ENCODE assay signal across 10 cellular contexts in genomic region chr4:149997881-149998421, GRCh38.
A peak's percentile ranks its signal among the peaks of the same experiment; 100 is the strongest.
DNase-seq lines count a peak whose midpoint lies in the region; ATAC-seq and TF ChIP-seq lines count a peak whose summit lies in the region.
"Had no signal": no experiment of that assay in that cellular context is flagged by ENCODE, and none has a peak within 500 bp of the region (broad histone marks: within the 10 kb centered on the region; RNA-seq: fewer than 3 reads in every experiment).

No MANE protein-coding gene starts in this region.

- H3K27ac ChIP-seq in colonic mucosa (peak overlapping the region; percentile 69), prostate gland (no peak overlapping the region)
- H3K27ac ChIP-seq: BLaER1 had no signal

- H3K9me3 Mint-ChIP-seq in activated CD4-positive, alpha-beta memory T cell treated with anti-CD3 and anti-CD28 coated beads for 36 hours: no peaks in the 10 kb centered on the region
- no peaks in the 10 kb centered on the region for H3K9me3 Mint-ChIP-seq in activated CD4-positive, alpha-beta memory T cell treated with anti-CD3 and anti-CD28 coated beads, Interleukin-2, amount 10 ng/mL, durations not matched to agents 7 days and 5 days
- H3K9me3 Mint-ChIP-seq in glutamatergic neuron (ENCODE audit: unreplicated experiment): no peaks in the 10 kb centered on the region

- intact Hi-C loops in activated CD4-positive, alpha-beta memory T cell treated with anti-CD3 and anti-CD28 coated beads for 36 hours (cut with micrococcal nuclease): no loop called here
- intact Hi-C loops in colonic mucosa (cut with DNase I) (no loop called here), prostate gland (cut with DNase I) (no loop called here)

- TF ChIP-seq POLR2A in prostate gland (IDR thresholded peaks at IDR 0.05): no peak

- no peaks in the 10 kb centered on the region for H3K36me3 Mint-ChIP-seq in activated CD4-positive, alpha-beta memory T cell treated with anti-CD3 and anti-CD28 coated beads for 36 hours
- no peaks in the 10 kb centered on the region for H3K36me3 Mint-ChIP-seq in activated CD4-positive, alpha-beta memory T cell treated with anti-CD3 and anti-CD28 coated beads, Interleukin-2, amount 10 ng/mL, durations not matched to agents 7 days and 5 days (ENCODE audit: low read depth)
- H3K36me3 Mint-ChIP-seq in glutamatergic neuron (ENCODE audit: unreplicated experiment): no peaks in the 10 kb centered on the region

- no peaks in the 10 kb centered on the region for H3K27me3 Mint-ChIP-seq in activated CD4-positive, alpha-beta memory T cell treated with anti-CD3 and anti-CD28 coated beads for 36 hours
- peaks cover under 1% of the 10 kb centered on the region for H3K27me3 Mint-ChIP-seq in activated CD4-positive, alpha-beta memory T cell treated with anti-CD3 and anti-CD28 coated beads, Interleukin-2, amount 10 ng/mL, durations not matched to agents 7 days and 5 days
- H3K27me3 Mint-ChIP-seq in glutamatergic neuron (ENCODE audit: unreplicated experiment): no peaks in the 10 kb centered on the region

- no peak for TF ChIP-seq CTCF in colonic mucosa (IDR thresholded peaks at IDR 0.05)
- TF ChIP-seq CTCF in glutamatergic neuron (IDR thresholded peaks at IDR 0.05; ENCODE audit: partially characterized antibody, unreplicated experiment): no peak
- TF ChIP-seq CTCF in prostate gland (IDR thresholded peaks at IDR 0.05): no peak

- H3K4me3 Mint-ChIP-seq in activated CD4-positive, alpha-beta memory T cell treated with anti-CD3 and anti-CD28 coated beads for 36 hours: no peak overlapping the region
- H3K4me3 Mint-ChIP-seq in activated CD4-positive, alpha-beta memory T cell treated with anti-CD3 and anti-CD28 coated beads, Interleukin-2, amount 10 ng/mL, durations not matched to agents 7 days and 5 days: no peak overlapping the region
- H3K4me3 Mint-ChIP-seq in glutamatergic neuron (ENCODE audit: unreplicated experiment): no peak overlapping the region

- POLR2A ChIA-PET in activated CD4-positive, alpha-beta memory T cell treated with anti-CD3 and anti-CD28 coated beads for 36 hours (lab: Charles Lee): no interaction called here
- POLR2A ChIA-PET in activated CD4-positive, alpha-beta memory T cell treated with anti-CD3 and anti-CD28 coated beads, Interleukin-2, amount 10 ng/mL, durations not matched to agents 7 days and 5 days (lab: Charles Lee): interaction anchor here (1.4 kb wide), 1 partner anchor 11 kb away, joined by 3 read pairs; no protein-coding TSS in a partner anchor

- no peak overlapping the region for H3K4me3 ChIP-seq in colonic mucosa
- no peak overlapping the region for H3K4me3 ChIP-seq in skeletal muscle satellite cell (ENCODE audit: low read length)
- H3K4me3 ChIP-seq in prostate gland: no peak overlapping the region
- H3K4me3 ChIP-seq: BLaER1 had no signal

- H3K27me3 ChIP-seq in colonic mucosa (no peaks in the 10 kb centered on the region), skeletal muscle satellite cell (ENCODE audit: control insufficient read depth, insufficient read depth, low read length) (no peaks in the 10 kb centered on the region), prostate gland (replicated peaks; ENCODE audit: insufficient read depth) (no peaks in the 10 kb centered on the region)
- H3K27me3 ChIP-seq: BLaER1 had no signal

- no peak overlapping the region for H3K27ac Mint-ChIP-seq in activated CD4-positive, alpha-beta memory T cell treated with anti-CD3 and anti-CD28 coated beads for 36 hours
- no peak overlapping the region for H3K27ac Mint-ChIP-seq in activated CD4-positive, alpha-beta memory T cell treated with anti-CD3 and anti-CD28 coated beads, Interleukin-2, amount 10 ng/mL, durations not matched to agents 7 days and 5 days
- H3K27ac Mint-ChIP-seq in glutamatergic neuron (ENCODE audit: unreplicated experiment): no peak overlapping the region

- CTCF ChIA-PET in activated CD4-positive, alpha-beta memory T cell treated with anti-CD3 and anti-CD28 coated beads for 36 hours (lab: Charles Lee): interaction anchor here (1.0 to 1.9 kb wide), 5 partner anchors 13 to 869 kb away, joined by 3 to 6 read pairs (median 5); no protein-coding TSS in a partner anchor
- CTCF ChIA-PET in activated CD4-positive, alpha-beta memory T cell treated with anti-CD3 and anti-CD28 coated beads, Interleukin-2, amount 10 ng/mL, durations not matched to agents 7 days and 5 days (lab: Charles Lee): interaction anchor here (1.7 to 2.0 kb wide), 2 partner anchors 16 to 869 kb away, joined by 4 read pairs; no protein-coding TSS in a partner anchor

- 42% methylated on average over 4 of the region's 4 CpGs for WGBS in prostate gland

- H3K36me3 ChIP-seq in colonic mucosa (no peaks in the 10 kb centered on the region), skeletal muscle satellite cell (ENCODE audit: insufficient read depth, low read length) (no peaks in the 10 kb centered on the region), prostate gland (no peaks in the 10 kb centered on the region)
- H3K36me3 ChIP-seq: BLaER1 had no signal

- H3K9ac ChIP-seq in colonic mucosa (ENCODE audit: low read depth in 2 of 2, low read length in 2 of 2) (no peak overlapping the region), skeletal muscle satellite cell (ENCODE audit: low read depth, low read length) (no peak overlapping the region)
- H3K9ac ChIP-seq: BLaER1 had no signal

- H3K9me3 ChIP-seq in colonic mucosa (no peaks in the 10 kb centered on the region), skeletal muscle satellite cell (replicated peaks; ENCODE audit: low read length) (no peaks in the 10 kb centered on the region), prostate gland (no peaks in the 10 kb centered on the region)
- H3K9me3 ChIP-seq: BLaER1 had no signal

- no peaks in the 10 kb centered on the region for H3K4me1 ChIP-seq in colonic mucosa
- peaks cover 23% of the 10 kb centered on the region for H3K4me1 ChIP-seq in skeletal muscle satellite cell (ENCODE audit: control insufficient read depth, insufficient read depth, low read length)
- H3K4me1 ChIP-seq in prostate gland (replicated peaks): no peaks in the 10 kb centered on the region
- H3K4me1 ChIP-seq: BLaER1 had no signal

- H3K4me1 Mint-ChIP-seq in activated CD4-positive, alpha-beta memory T cell treated with anti-CD3 and anti-CD28 coated beads for 36 hours (ENCODE audit: low read depth): peaks cover 10% of the 10 kb centered on the region
- H3K4me1 Mint-ChIP-seq in activated CD4-positive, alpha-beta memory T cell treated with anti-CD3 and anti-CD28 coated beads, Interleukin-2, amount 10 ng/mL, durations not matched to agents 7 days and 5 days: peaks cover 11% of the 10 kb centered on the region
- H3K4me1 Mint-ChIP-seq in glutamatergic neuron (ENCODE audit: low read depth, unreplicated experiment): no peaks in the 10 kb centered on the region

- no peak for ATAC-seq in HG03457 (IDR thresholded peaks at IDR 0.05; ENCODE audit: unreplicated experiment)

- peak overlapping the region; percentile 8 for H3K4me2 ChIP-seq in skeletal muscle satellite cell (ENCODE audit: low read length)
- H3K4me2 ChIP-seq: BLaER1 had no signal

- peak; percentile 38 for DNase-seq in activated CD4-positive, alpha-beta memory T cell treated with anti-CD3 and anti-CD28 coated beads for 36 hours
- DNase-seq in activated CD4-positive, alpha-beta memory T cell treated with anti-CD3 and anti-CD28 coated beads, Interleukin-2, amount 10 ng/mL, durations not matched to agents 7 days and 5 days: no peak
- DNase-seq in HPDE6-E6E7 (ENCODE audit: extremely low spot score) (peak; percentile 58), colonic mucosa (peak; percentile 63), glutamatergic neuron (no peak), prostate gland (ENCODE audit: low spot score) (no peak)
- DNase-seq: NCI-H1105 had no signal

Comparison
In these comparisons a context has a peak if more than half of its experiments do, and no peak if none do; other contexts are left out.
1. DNase-seq: peak in activated CD4-positive, alpha-beta memory T cell treated with anti-CD3 and anti-CD28 coated beads for 36 hours (single experiment), HPDE6-E6E7 (single experiment) and colonic mucosa (single experiment); none in activated CD4-positive, alpha-beta memory T cell treated with anti-CD3 and anti-CD28 coated beads, Interleukin-2, amount 10 ng/mL, durations not matched to agents 7 days and 5 days (single experiment), glutamatergic neuron (single experiment) and prostate gland (single experiment).